6 cellular contexts compared by ENCODE assay signal in the genomic region with DNA sequence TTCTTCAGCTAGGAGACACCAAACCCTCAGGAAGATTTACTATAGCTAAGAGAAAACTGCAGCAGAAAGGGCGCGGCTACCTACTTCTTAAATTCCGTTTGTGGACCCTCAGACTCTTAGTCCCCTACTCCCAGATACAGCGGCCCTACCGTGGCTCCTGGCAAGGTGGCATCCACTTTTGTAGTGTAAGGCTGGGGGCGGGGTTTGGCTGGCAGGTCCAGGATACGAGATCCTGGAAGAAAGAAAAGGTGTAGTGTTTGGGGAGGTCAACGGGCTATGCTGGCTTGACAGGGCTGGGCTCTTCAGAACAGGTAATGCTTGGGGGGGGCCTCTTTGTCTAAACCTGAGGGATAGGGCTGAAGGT. TPM values are rescaled to one million over a fixed set of nuclear protein-coding genes. Genes with fewer than 3 reads are reported as not detected.
DNase-seq lines count a peak whose midpoint lies in the region; ATAC-seq lines count a peak whose summit lies in the region.

No MANE protein-coding gene starts in this region.

- peaks cover 3% of the 10 kb centered on the region for H3K9me3 Mint-ChIP-seq in activated T-helper 1 cell treated with anti-CD3 and anti-CD28 coated beads, Interleukin-12 subunit alpha, Interleukin-12 subunit beta, Interleukin-2, Interleukin-4 antibody, amounts not matched to agents 30 ng/mL and 10 ng/mL and 1 ng/mL, durations not matched to agents 14 hours and 24 hours and 36 hours

- H3K4me1 ChIP-seq in HAP-1, result peaks cover 18% of the 10 kb centered on the region
- peaks cover 8% of the 10 kb centered on the region for H3K4me1 ChIP-seq in mesodermal cell (ENCODE audit: control insufficient read depth, insufficient read depth, low read length, poor library complexity, severe bottlenecking)

- WGBS in mesodermal cell (ENCODE audit: insufficient coverage in 2 of 2), 2 experiments, result 47 to 62% methylated on average over 2 of the region's 8 CpGs

- peak overlapping the region; percentile 95 for H3K27ac ChIP-seq in mesodermal cell (ENCODE audit: low read depth, low read length, severe bottlenecking)

- H3K36me3 Mint-ChIP-seq in activated T-helper 1 cell treated with anti-CD3 and anti-CD28 coated beads, Interleukin-12 subunit alpha, Interleukin-12 subunit beta, Interleukin-2, Interleukin-4 antibody, amounts not matched to agents 30 ng/mL and 10 ng/mL and 1 ng/mL, durations not matched to agents 14 hours and 24 hours and 36 hours (ENCODE audit: low read depth), result peaks cover 16% of the 10 kb centered on the region

- H3K4me3 Mint-ChIP-seq in activated T-helper 1 cell treated with anti-CD3 and anti-CD28 coated beads, Interleukin-12 subunit alpha, Interleukin-12 subunit beta, Interleukin-2, Interleukin-4 antibody, amounts not matched to agents 30 ng/mL and 10 ng/mL and 1 ng/mL, durations not matched to agents 14 hours and 24 hours and 36 hours, result peak overlapping the region; percentile 97

- H3K9me3 ChIP-seq in HAP-1, result no peaks in the 10 kb centered on the region
- no peaks in the 10 kb centered on the region for H3K9me3 ChIP-seq in mesodermal cell (ENCODE audit: control insufficient read depth, low read length)

- no peaks in the 10 kb centered on the region for H3K27me3 Mint-ChIP-seq in activated T-helper 1 cell treated with anti-CD3 and anti-CD28 coated beads, Interleukin-12 subunit alpha, Interleukin-12 subunit beta, Interleukin-2, Interleukin-4 antibody, amounts not matched to agents 30 ng/mL and 10 ng/mL and 1 ng/mL, durations not matched to agents 14 hours and 24 hours and 36 hours (ENCODE audit: insufficient read depth)

- ATAC-seq in GM19023 (IDR thresholded peaks at IDR 0.05; ENCODE audit: unreplicated experiment), result no peak
- ATAC-seq in HG03095 (IDR thresholded peaks at IDR 0.05; ENCODE audit: unreplicated experiment), result no peak

- H3K27me3 ChIP-seq in HAP-1 (ENCODE audit: low read depth), result no peaks in the 10 kb centered on the region

- H3K27ac Mint-ChIP-seq in activated T-helper 1 cell treated with anti-CD3 and anti-CD28 coated beads, Interleukin-12 subunit alpha, Interleukin-12 subunit beta, Interleukin-2, Interleukin-4 antibody, amounts not matched to agents 30 ng/mL and 10 ng/mL and 1 ng/mL, durations not matched to agents 14 hours and 24 hours and 36 hours, result peak overlapping the region; percentile 95

- peaks cover 52% of the 10 kb centered on the region for H3K4me1 Mint-ChIP-seq in activated T-helper 1 cell treated with anti-CD3 and anti-CD28 coated beads, Interleukin-12 subunit alpha, Interleukin-12 subunit beta, Interleukin-2, Interleukin-4 antibody, amounts not matched to agents 30 ng/mL and 10 ng/mL and 1 ng/mL, durations not matched to agents 14 hours and 24 hours and 36 hours (ENCODE audit: low read depth)

- in situ Hi-C loops in HAP-1 (cut with MboI; ENCODE audit: low sequenced_read_pairs), result no loop called here

- H3K36me3 ChIP-seq in HAP-1 (replicated peaks) (peaks cover under 1% of the 10 kb centered on the region; the same call in 1 of the 2 replicates), mesodermal cell (ENCODE audit: control insufficient read depth, insufficient read depth, low read length) (no peaks in the 10 kb centered on the region)

- H3K4me3 ChIP-seq in HAP-1 (peak overlapping the region; percentile 44), mesodermal cell (ENCODE audit: extremely low read depth, insufficient read depth, low read length, poor library complexity, severe bottlenecking) (peak overlapping the region; percentile 61)

- intact Hi-C loops in activated T-helper 1 cell treated with anti-CD3 and anti-CD28 coated beads, Interleukin-12 subunit alpha, Interleukin-12 subunit beta, Interleukin-2, Interleukin-4 antibody, amounts not matched to agents 30 ng/mL and 10 ng/mL and 1 ng/mL, durations not matched to agents 14 hours and 24 hours and 36 hours (cut with micrococcal nuclease), result loop anchor here (1.0 to 10.0 kb wide), 8 partner anchors 9 to 423 kb away; a partner anchor contains a TSS

- peak in 1 of 2 experiments; percentile 66 for DNase-seq in HAP-1 (ENCODE audit: low spot score in 2 of 2)
- no peak for DNase-seq in activated T-helper 1 cell treated with anti-CD3 and anti-CD28 coated beads, Interleukin-12 subunit alpha, Interleukin-12 subunit beta, Interleukin-2, Interleukin-4 antibody, amounts not matched to agents 30 ng/mL and 10 ng/mL and 1 ng/mL, durations not matched to agents 14 hours and 24 hours and 36 hours (ENCODE audit: low spot score)
- no peak for DNase-seq in NCI-H524 treated with DMSO at 0.1 percent for 48 hours (lab: John Stamatoyannopoulos, UW)

RNA-seq across cellular contexts. Expression of a gene that starts 0.3 kb away (rescaled TPM):
- 8.1 and 9.8 TPM in 2 replicates for total RNA-seq in activated T-helper 1 cell treated with anti-CD3 and anti-CD28 coated beads, Interleukin-12 subunit alpha, Interleukin-12 subunit beta, Interleukin-2, Interleukin-4 antibody, amounts not matched to agents 30 ng/mL and 10 ng/mL and 1 ng/mL, durations not matched to agents 14 hours and 24 hours and 36 hours
- 19.5 TPM for polyA plus RNA-seq in mesodermal cell (2013, experiment 1 of 2)
- 17.7 TPM for polyA plus RNA-seq in mesodermal cell (2013, experiment 2 of 2)

RNA-seq across cellular contexts. Expression of a gene that starts 4.6 kb away (rescaled TPM):
- 75.4 and 76.1 TPM in 2 replicates for total RNA-seq in activated T-helper 1 cell treated with anti-CD3 and anti-CD28 coated beads, Interleukin-12 subunit alpha, Interleukin-12 subunit beta, Interleukin-2, Interleukin-4 antibody, amounts not matched to agents 30 ng/mL and 10 ng/mL and 1 ng/mL, durations not matched to agents 14 hours and 24 hours and 36 hours
- polyA plus RNA-seq in mesodermal cell (2013, experiment 1 of 2), result 108 TPM
- 91.0 TPM for polyA plus RNA-seq in mesodermal cell (2013, experiment 2 of 2)

RNA-seq across cellular contexts. Expression of a gene that starts 9.5 kb away (rescaled TPM):
- 198 and 213 TPM in 2 replicates for total RNA-seq in activated T-helper 1 cell treated with anti-CD3 and anti-CD28 coated beads, Interleukin-12 subunit alpha, Interleukin-12 subunit beta, Interleukin-2, Interleukin-4 antibody, amounts not matched to agents 30 ng/mL and 10 ng/mL and 1 ng/mL, durations not matched to agents 14 hours and 24 hours and 36 hours
- 87.8 TPM for polyA plus RNA-seq in mesodermal cell (2013, experiment 1 of 2)
- polyA plus RNA-seq in mesodermal cell (2013, experiment 2 of 2), result 71.9 TPM

RNA-seq across cellular contexts. Expression of a gene that starts 9.6 kb away (rescaled TPM):
- total RNA-seq in activated T-helper 1 cell treated with anti-CD3 and anti-CD28 coated beads, Interleukin-12 subunit alpha, Interleukin-12 subunit beta, Interleukin-2, Interleukin-4 antibody, amounts not matched to agents 30 ng/mL and 10 ng/mL and 1 ng/mL, durations not matched to agents 14 hours and 24 hours and 36 hours, result 62.8 and 76.4 TPM in 2 replicates
- 36.3 TPM for polyA plus RNA-seq in mesodermal cell (2013, experiment 1 of 2)
- 26.6 TPM for polyA plus RNA-seq in mesodermal cell (2013, experiment 2 of 2)

RNA-seq across cellular contexts. Expression of a gene that starts 18.2 kb away (rescaled TPM):
- total RNA-seq in activated T-helper 1 cell treated with anti-CD3 and anti-CD28 coated beads, Interleukin-12 subunit alpha, Interleukin-12 subunit beta, Interleukin-2, Interleukin-4 antibody, amounts not matched to agents 30 ng/mL and 10 ng/mL and 1 ng/mL, durations not matched to agents 14 hours and 24 hours and 36 hours, result 2.2 and 3.3 TPM in 2 replicates
- 184 TPM for polyA plus RNA-seq in mesodermal cell (2013, experiment 1 of 2)
- 169 TPM for polyA plus RNA-seq in mesodermal cell (2013, experiment 2 of 2)
